In the genomic region with DNA sequence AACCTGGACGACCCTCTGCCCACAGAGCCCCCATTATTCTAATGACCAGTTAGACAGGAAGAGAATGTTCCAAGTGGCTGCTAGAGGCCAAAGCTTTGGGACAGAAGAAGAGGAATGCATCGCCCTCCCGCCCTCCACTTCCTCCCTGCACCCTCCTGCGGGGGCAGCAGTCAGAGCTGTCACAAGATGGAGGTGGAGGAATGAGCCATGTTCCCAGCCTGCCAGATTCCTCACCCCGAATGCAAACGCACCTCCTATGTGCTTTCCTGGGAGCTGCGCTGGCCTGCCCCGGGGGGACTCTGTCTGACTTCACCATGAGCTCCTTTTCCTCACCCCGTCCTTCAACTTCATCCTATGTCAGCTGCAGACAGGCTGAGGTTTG, we compare ENCODE assay signal across 16 cellular contexts. TPM values are rescaled to one million over a fixed set of nuclear protein-coding genes. Genes with fewer than 3 reads are reported as not detected.
DNase-seq lines count a peak whose midpoint lies in the region; TF ChIP-seq lines count a peak whose summit lies in the region.
"Had no signal": no experiment of that assay in that cellular context is flagged by ENCODE, and none has a peak within 500 bp of the region (broad histone marks: within the 10 kb centered on the region; RNA-seq: fewer than 3 reads in every experiment).

No MANE protein-coding gene starts in this region.

- no peaks in the 10 kb centered on the region for H3K9me3 ChIP-seq in transverse colon
- no peaks in the 10 kb centered on the region for H3K9me3 ChIP-seq in testis

- no peak for TF ChIP-seq CTCF in neural crest cell (conservative IDR thresholded peaks at IDR 0.05)
- no peak for TF ChIP-seq CTCF in transverse colon (IDR thresholded peaks at IDR 0.05)
- no peak for TF ChIP-seq CTCF in testis (IDR thresholded peaks at IDR 0.05)

- H3K36me3 ChIP-seq in transverse colon (peaks cover 0 to 8% (median 0%) of the 10 kb centered on the region in 4 donors), testis (ENCODE audit: low read depth, missing control alignments) (no peaks in the 10 kb centered on the region)

- TF ChIP-seq POLR2A in transverse colon (IDR thresholded peaks at IDR 0.05): no peak
- TF ChIP-seq POLR2A in testis (IDR thresholded peaks at IDR 0.05): no peak

- no peak for TF ChIP-seq EP300 in transverse colon (IDR thresholded peaks at IDR 0.05; ENCODE audit: low read depth)

- peaks cover 0 to 8% (median 7%) of the 10 kb centered on the region in 4 donors for H3K4me1 ChIP-seq in transverse colon
- H3K4me1 ChIP-seq in testis: peaks cover 18% of the 10 kb centered on the region
- H3K4me1 ChIP-seq: parathyroid adenoma had no signal

- H3K27ac ChIP-seq in transverse colon (no peak overlapping the region), testis (no peak overlapping the region)
- H3K27ac ChIP-seq: parathyroid adenoma had no signal

- WGBS in transverse colon (ENCODE audit: low coverage in 1 of 2), 2 donors: 67 to 69% methylated on average over 5 to 9 of the region's 9 CpGs
- 62% methylated on average over 9 of the region's 9 CpGs for WGBS in testis, 2 donors

- in situ Hi-C loops in transverse colon (cut with MboI; ENCODE audit: low pct_ligation_motif_present in 1 of 4, low pct_unique_long_range_greater_than_20kb in 1 of 4, low sequenced_read_pairs in 3 of 4): loop anchor here (5.0 to 25.0 kb wide), 5 partner anchors 107 to 757 kb away; partner anchors contain the start of genes GMIP (in 4 of the 4) and LPAR2 (in 1 of the 4)

- H3K27me3 ChIP-seq in transverse colon: no peaks in the 10 kb centered on the region
- no peaks in the 10 kb centered on the region for H3K27me3 ChIP-seq in testis

- H3K27me3 Mint-ChIP-seq in neural crest cell (ENCODE audit: low read depth): peaks cover 7% of the 10 kb centered on the region

- no peak overlapping the region for H3K27ac Mint-ChIP-seq in neural crest cell (ENCODE audit: unreplicated experiment)
- H3K27ac Mint-ChIP-seq: activated T-helper 2 cell treated with anti-CD3 and anti-CD28 coated beads, Interferon-gamma antibody, Interleukin-2, Interleukin-4, amounts not matched to agents 10 μg/mL and 5 μg/mL and 100 μg/mL, durations not matched to agents 14 hours and 24 hours and 36 hours had no signal

- H3K4me3 ChIP-seq in transverse colon: no peak overlapping the region
- H3K4me3 ChIP-seq in testis: no peak overlapping the region

- DNase-seq in EH (ENCODE audit: low read depth): peak; percentile 40
- DNase-seq in NCI-H69 (lab: John Stamatoyannopoulos, UW): peak; percentile 16
- peak; percentile 16 for DNase-seq in cerebellar cortex (ENCODE audit: low spot score)
- DNase-seq in neural crest cell (ENCODE audit: low read depth, low spot score): no peak
- DNase-seq in transverse colon: no peak
- DNase-seq in OCI-M1 (lab: John Stamatoyannopoulos, UW): no peak
- no peak for DNase-seq in NCI-H2081 treated with DMSO at 0.1 percent for 48 hours (lab: John Stamatoyannopoulos, UW)
- DNase-seq in testis: no peak
- DNase-seq: central memory CD4-positive, alpha-beta T cell; KG1; NCI-H1105; NCI-H774; stimulated activated CD4-positive, alpha-beta T cell treated with anti-CD3 and anti-CD28 coated beads, Interleukin-4, amount 100 ng/mL, for 1 hour had no signal

- peaks cover 8% of the 10 kb centered on the region for H3K36me3 Mint-ChIP-seq in neural crest cell (ENCODE audit: low read depth)

- H3K4me3 Mint-ChIP-seq in neural crest cell: peak overlapping the region; percentile 67

- H3K9me3 Mint-ChIP-seq in neural crest cell: no peaks in the 10 kb centered on the region
- H3K9me3 Mint-ChIP-seq: activated T-helper 2 cell treated with anti-CD3 and anti-CD28 coated beads, Interferon-gamma antibody, Interleukin-2, Interleukin-4, amounts not matched to agents 10 μg/mL and 5 μg/mL and 100 μg/mL, durations not matched to agents 14 hours and 24 hours and 36 hours had no signal

- peaks cover 47% of the 10 kb centered on the region for H3K4me1 Mint-ChIP-seq in neural crest cell

- intact Hi-C loops in transverse colon (cut with DNase I; ENCODE audit: low total_unique reads): loop anchor here (10.0 kb wide), 1 partner anchor 424 kb away; no protein-coding TSS in a partner anchor
- intact Hi-C loops in testis (cut with DNase I; ENCODE audit: low total_unique reads): loop anchor here (5.0 kb wide), 1 partner anchor 117 kb away; no protein-coding TSS in a partner anchor

RNA-seq across cellular contexts. Expression of gene YJEFN3, which starts 1.7 kb away (rescaled TPM):
- total RNA-seq in neural crest cell: 15.0 and 18.1 TPM in 2 replicates
- total RNA-seq in transverse colon: 1 to 10 TPM; 3.5 to 6.0 (median 4.0) TPM
- 10 to 100 TPM; 29.3 to 49.1 TPM for total RNA-seq in testis
- polyA plus RNA-seq in testis (ENCODE audit: insufficient read depth, low read depth, low replicate concordance): 24.2 TPM

RNA-seq across cellular contexts. Expression of gene CILP2, which starts 7.7 kb away (rescaled TPM):
- total RNA-seq in neural crest cell (2.7 and 2.9 TPM in 2 replicates), transverse colon (under 1 TPM in 1 of 4 donors, not detected in 3; 0.48 TPM), testis (1 to 10 TPM; 5.6 to 9.5 TPM)
- polyA plus RNA-seq in testis (ENCODE audit: insufficient read depth, low read depth, low replicate concordance): 10.0 TPM

RNA-seq across cellular contexts. Expression of gene NDUFA13, which starts 14.4 kb away (rescaled TPM):
- 371 and 389 TPM in 2 replicates for total RNA-seq in neural crest cell
- 100 to 1,000 TPM in 1 of 4 donors, 10 to 100 TPM in 3; 21.1 to 100 (median 76.0) TPM for total RNA-seq in transverse colon
- total RNA-seq in testis: 100 to 1,000 TPM; 210 to 283 TPM
- polyA plus RNA-seq in testis (ENCODE audit: insufficient read depth, low read depth, low replicate concordance): 260 TPM

RNA-seq across cellular contexts. Expression of gene TSSK6, which starts 15.1 kb away (rescaled TPM):
- 2.7 and 2.9 TPM in 2 replicates for total RNA-seq in neural crest cell
- 10 to 100 TPM in 2 of 4 donors, 1 to 10 TPM in 2; 2.6 to 10.5 (median 6.8) TPM for total RNA-seq in transverse colon
- 100 to 1,000 TPM; 117 to 722 TPM for total RNA-seq in testis
- 125 TPM for polyA plus RNA-seq in testis (ENCODE audit: insufficient read depth, low read depth, low replicate concordance)
- total RNA-seq: skeletal muscle tissue had no signal

Comparison
In these comparisons a context has a peak if more than half of its experiments do, and no peak if none do; other contexts are left out.
1. DNase-seq: peak in EH (single experiment), NCI-H69 (single experiment) and cerebellar cortex (single experiment); none in neural crest cell (single experiment), transverse colon (single experiment), OCI-M1 (single experiment), NCI-H2081 treated with DMSO at 0.1 percent for 48 hours (single experiment) and testis (single experiment).